Comparison of ENCODE assay signal across 2 cellular contexts in the genomic region with DNA sequence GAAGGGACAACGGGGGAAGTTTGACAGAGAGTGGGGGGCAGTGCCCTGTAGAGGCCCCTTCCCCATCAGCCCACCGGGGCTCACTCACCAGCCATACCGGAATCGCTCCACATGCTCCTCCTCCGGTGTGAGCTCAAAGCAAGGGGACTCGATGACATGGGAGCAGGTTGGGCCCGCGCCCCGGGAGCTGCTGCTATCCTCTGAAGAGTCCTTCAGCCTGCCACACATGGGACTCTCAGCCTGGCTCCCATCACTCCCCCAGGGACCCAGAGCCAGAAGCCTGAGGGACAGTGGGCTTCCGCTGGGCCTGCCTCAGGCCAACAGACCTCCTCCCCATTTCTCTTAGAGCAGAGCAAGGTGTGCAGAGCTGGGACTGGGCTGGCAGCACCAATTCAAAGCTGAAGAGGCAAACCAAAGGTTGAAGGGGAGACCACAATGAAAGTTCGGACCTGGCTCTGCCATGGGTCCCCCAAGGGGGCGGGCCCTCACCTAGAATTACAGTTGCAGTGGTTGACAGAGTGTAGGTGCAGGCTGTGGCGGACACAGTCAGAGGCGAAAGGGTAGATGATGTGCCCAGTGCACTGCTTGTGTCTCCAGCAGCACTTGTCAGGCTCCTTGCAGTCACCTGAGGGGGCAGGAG.
TF ChIP-seq lines count a peak whose summit lies in the region.

No MANE protein-coding gene starts in this region.

TF ChIP-seq in SK-N-SH treated with all-trans-retinoic acid at 6 μM for 48 hours, 23 proteins besides CTCF, POLR2A, EP300 and RAD21 (continued from another document):
- TF ChIP-seq, protein P1, sequence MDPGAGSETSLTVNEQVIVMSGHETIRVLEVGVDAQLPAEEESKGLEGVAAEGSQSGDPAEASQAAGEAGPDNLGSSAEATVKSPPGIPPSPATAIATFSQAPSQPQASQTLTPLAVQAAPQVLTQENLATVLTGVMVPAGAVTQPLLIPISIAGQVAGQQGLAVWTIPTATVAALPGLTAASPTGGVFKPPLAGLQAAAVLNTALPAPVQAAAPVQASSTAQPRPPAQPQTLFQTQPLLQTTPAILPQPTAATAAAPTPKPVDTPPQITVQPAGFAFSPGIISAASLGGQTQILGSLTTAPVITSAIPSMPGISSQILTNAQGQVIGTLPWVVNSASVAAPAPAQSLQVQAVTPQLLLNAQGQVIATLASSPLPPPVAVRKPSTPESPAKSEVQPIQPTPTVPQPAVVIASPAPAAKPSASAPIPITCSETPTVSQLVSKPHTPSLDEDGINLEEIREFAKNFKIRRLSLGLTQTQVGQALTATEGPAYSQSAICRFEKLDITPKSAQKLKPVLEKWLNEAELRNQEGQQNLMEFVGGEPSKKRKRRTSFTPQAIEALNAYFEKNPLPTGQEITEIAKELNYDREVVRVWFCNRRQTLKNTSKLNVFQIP (CRISPR knock-in tag; IDR thresholded peaks at IDR 0.05; ENCODE audit: borderline replicate concordance, low read depth), result no peak
- TF ChIP-seq GLIS3 (CRISPR knock-in tag; IDR thresholded peaks at IDR 0.05) (no peak), ZFP30 (CRISPR knock-in tag; IDR thresholded peaks at IDR 0.05) (no peak), ESRRG (CRISPR knock-in tag; IDR thresholded peaks at IDR 0.05) (no peak), ZNF70 (CRISPR knock-in tag; IDR thresholded peaks at IDR 0.05) (no peak), SNAI2 (CRISPR knock-in tag; IDR thresholded peaks at IDR 0.05) (no peak), TOX (CRISPR knock-in tag; IDR thresholded peaks at IDR 0.05; ENCODE audit: borderline replicate concordance) (no peak), ARNTL (CRISPR knock-in tag; IDR thresholded peaks at IDR 0.05; ENCODE audit: borderline replicate concordance, low read depth) (no peak), CSDC2 (CRISPR knock-in tag; IDR thresholded peaks at IDR 0.05) (no peak), RARB (CRISPR knock-in tag; IDR thresholded peaks at IDR 0.05) (no peak), ZNF8 (CRISPR knock-in tag; IDR thresholded peaks at IDR 0.05) (no peak)
- TF ChIP-seq, protein P2, sequence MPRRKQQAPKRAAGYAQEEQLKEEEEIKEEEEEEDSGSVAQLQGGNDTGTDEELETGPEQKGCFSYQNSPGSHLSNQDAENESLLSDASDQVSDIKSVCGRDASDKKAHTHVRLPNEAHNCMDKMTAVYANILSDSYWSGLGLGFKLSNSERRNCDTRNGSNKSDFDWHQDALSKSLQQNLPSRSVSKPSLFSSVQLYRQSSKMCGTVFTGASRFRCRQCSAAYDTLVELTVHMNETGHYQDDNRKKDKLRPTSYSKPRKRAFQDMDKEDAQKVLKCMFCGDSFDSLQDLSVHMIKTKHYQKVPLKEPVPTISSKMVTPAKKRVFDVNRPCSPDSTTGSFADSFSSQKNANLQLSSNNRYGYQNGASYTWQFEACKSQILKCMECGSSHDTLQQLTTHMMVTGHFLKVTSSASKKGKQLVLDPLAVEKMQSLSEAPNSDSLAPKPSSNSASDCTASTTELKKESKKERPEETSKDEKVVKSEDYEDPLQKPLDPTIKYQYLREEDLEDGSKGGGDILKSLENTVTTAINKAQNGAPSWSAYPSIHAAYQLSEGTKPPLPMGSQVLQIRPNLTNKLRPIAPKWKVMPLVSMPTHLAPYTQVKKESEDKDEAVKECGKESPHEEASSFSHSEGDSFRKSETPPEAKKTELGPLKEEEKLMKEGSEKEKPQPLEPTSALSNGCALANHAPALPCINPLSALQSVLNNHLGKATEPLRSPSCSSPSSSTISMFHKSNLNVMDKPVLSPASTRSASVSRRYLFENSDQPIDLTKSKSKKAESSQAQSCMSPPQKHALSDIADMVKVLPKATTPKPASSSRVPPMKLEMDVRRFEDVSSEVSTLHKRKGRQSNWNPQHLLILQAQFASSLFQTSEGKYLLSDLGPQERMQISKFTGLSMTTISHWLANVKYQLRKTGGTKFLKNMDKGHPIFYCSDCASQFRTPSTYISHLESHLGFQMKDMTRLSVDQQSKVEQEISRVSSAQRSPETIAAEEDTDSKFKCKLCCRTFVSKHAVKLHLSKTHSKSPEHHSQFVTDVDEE (CRISPR knock-in tag; IDR thresholded peaks at IDR 0.05), result no peak
- TF ChIP-seq, protein P3, sequence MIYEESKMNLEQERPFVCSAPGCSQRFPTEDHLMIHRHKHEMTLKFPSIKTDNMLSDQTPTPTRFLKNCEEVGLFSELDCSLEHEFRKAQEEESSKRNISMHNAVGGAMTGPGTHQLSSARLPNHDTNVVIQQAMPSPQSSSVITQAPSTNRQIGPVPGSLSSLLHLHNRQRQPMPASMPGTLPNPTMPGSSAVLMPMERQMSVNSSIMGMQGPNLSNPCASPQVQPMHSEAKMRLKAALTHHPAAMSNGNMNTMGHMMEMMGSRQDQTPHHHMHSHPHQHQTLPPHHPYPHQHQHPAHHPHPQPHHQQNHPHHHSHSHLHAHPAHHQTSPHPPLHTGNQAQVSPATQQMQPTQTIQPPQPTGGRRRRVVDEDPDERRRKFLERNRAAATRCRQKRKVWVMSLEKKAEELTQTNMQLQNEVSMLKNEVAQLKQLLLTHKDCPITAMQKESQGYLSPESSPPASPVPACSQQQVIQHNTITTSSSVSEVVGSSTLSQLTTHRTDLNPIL (CRISPR knock-in tag; IDR thresholded peaks at IDR 0.05; ENCODE audit: low read depth), result no peak
- TF ChIP-seq, protein P4, sequence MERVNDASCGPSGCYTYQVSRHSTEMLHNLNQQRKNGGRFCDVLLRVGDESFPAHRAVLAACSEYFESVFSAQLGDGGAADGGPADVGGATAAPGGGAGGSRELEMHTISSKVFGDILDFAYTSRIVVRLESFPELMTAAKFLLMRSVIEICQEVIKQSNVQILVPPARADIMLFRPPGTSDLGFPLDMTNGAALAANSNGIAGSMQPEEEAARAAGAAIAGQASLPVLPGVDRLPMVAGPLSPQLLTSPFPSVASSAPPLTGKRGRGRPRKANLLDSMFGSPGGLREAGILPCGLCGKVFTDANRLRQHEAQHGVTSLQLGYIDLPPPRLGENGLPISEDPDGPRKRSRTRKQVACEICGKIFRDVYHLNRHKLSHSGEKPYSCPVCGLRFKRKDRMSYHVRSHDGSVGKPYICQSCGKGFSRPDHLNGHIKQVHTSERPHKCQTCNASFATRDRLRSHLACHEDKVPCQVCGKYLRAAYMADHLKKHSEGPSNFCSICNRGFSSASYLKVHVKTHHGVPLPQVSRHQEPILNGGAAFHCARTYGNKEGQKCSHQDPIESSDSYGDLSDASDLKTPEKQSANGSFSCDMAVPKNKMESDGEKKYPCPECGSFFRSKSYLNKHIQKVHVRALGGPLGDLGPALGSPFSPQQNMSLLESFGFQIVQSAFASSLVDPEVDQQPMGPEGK (CRISPR knock-in tag; IDR thresholded peaks at IDR 0.05; ENCODE audit: borderline replicate concordance), result no peak
- TF ChIP-seq, protein P5, sequence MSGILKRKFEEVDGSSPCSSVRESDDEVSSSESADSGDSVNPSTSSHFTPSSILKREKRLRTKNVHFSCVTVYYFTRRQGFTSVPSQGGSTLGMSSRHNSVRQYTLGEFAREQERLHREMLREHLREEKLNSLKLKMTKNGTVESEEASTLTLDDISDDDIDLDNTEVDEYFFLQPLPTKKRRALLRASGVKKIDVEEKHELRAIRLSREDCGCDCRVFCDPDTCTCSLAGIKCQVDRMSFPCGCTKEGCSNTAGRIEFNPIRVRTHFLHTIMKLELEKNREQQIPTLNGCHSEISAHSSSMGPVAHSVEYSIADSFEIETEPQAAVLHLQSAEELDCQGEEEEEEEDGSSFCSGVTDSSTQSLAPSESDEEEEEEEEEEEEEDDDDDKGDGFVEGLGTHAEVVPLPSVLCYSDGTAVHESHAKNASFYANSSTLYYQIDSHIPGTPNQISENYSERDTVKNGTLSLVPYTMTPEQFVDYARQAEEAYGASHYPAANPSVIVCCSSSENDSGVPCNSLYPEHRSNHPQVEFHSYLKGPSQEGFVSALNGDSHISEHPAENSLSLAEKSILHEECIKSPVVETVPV (CRISPR knock-in tag; IDR thresholded peaks at IDR 0.05), result no peak

TF ChIP-seq in SK-N-SH, 30 proteins besides CTCF, POLR2A, EP300 and RAD21 (continued from another document):
- TF ChIP-seq CHD2 (IDR thresholded peaks at IDR 0.05; ENCODE audit: low read length, partially characterized antibody), result no peak
